Comparison of ENCODE assay signal across 19 cellular contexts in genomic region chr12:7985802-7986418, GRCh38. TPM values are rescaled to one million over a fixed set of nuclear protein-coding genes. Genes with fewer than 3 reads are reported as not detected.
DNase-seq lines count a peak whose midpoint lies in the region; ATAC-seq, FAIRE-seq and TF ChIP-seq lines count a peak whose summit lies in the region.
"Had no signal": no experiment of that assay in that cellular context is flagged by ENCODE, and none has a peak within 500 bp of the region (broad histone marks: within the 10 kb centered on the region; RNA-seq: fewer than 3 reads in every experiment).

No MANE protein-coding gene starts in this region.

- H3K36me3 ChIP-seq in Caco-2 (ENCODE audit: control insufficient read depth, insufficient read depth, low read length) (no peaks in the 10 kb centered on the region; the same call in 1 of the 2 replicates), K562 (ENCODE audit: control insufficient read depth, insufficient read depth, low read length) (no peaks in the 10 kb centered on the region)
- H3K36me3 ChIP-seq: BE2C had no signal

- peaks cover 0 to 1% (median 0%) of the 10 kb centered on the region in 7 donors for H3K9me3 Mint-ChIP-seq in CD14-positive monocyte
- no peaks in the 10 kb centered on the region for H3K9me3 Mint-ChIP-seq in Caco-2 (ENCODE audit: unreplicated experiment)
- H3K9me3 Mint-ChIP-seq in type B pancreatic cell: peaks cover 4% of the 10 kb centered on the region
- no peaks in the 10 kb centered on the region for H3K9me3 Mint-ChIP-seq in stimulated activated naive CD8-positive, alpha-beta T cell treated with anti-CD3 and anti-CD28 coated beads, Interleukin-15, amount 100 ng/mL, for 72 hours
- H3K9me3 Mint-ChIP-seq: CD4-positive, alpha-beta T cell; GM23338 had no signal

- H3K79me2 ChIP-seq in K562 (ENCODE audit: control insufficient read depth, insufficient read depth, low read length): no peaks in the 10 kb centered on the region

- no peak overlapping the region for H2AFZ ChIP-seq in K562 (ENCODE audit: low read depth, low read length)
- H2AFZ ChIP-seq: GM23338 had no signal

- H3K9ac ChIP-seq in K562 (ENCODE audit: insufficient read depth in 1 of 2, low read depth in 2 of 2, low read length in 2 of 2): no peak overlapping the region

- intact Hi-C loops in CD14-positive monocyte (cut with micrococcal nuclease): no loop called here
- intact Hi-C loops in Caco-2 (cut with micrococcal nuclease; ENCODE audit: unreplicated experiment): no loop called here
- intact Hi-C loops in K562 (cut with micrococcal nuclease): no loop called here

- BruUV-seq in Caco-2 (replicated peaks; lab: Mats Ljungman, UMichigan) (no TSS peak), K562 (replicated peaks; lab: Mats Ljungman, UMichigan) (no TSS peak)

- TF ChIP-seq CTCF in CD14-positive monocyte (IDR thresholded peaks at IDR 0.05) (no peak), Caco-2 (IDR thresholded peaks at IDR 0.05; ENCODE audit: insufficient read depth in 1 of 2, low read depth in 1 of 2, low read length in 1 of 2, severe bottlenecking in 1 of 2, unreplicated experiment in 1 of 2) (no peak), K562 (IDR thresholded peaks at IDR 0.05 in 2 of 3, conservative IDR thresholded peaks at IDR 0.05 in 1 of 3; ENCODE audit: insufficient read depth in 2 of 3, low read depth in 1 of 3, low read length in 3 of 3) (no peak), type B pancreatic cell (conservative IDR thresholded peaks at IDR 0.05) (no peak)

- no peaks in the 10 kb centered on the region for H4K20me1 ChIP-seq in K562 (replicated peaks; ENCODE audit: control insufficient read depth, insufficient read depth, low read length)

- H3K9me1 ChIP-seq in K562 (ENCODE audit: control insufficient read depth, insufficient read depth, low read length): no peaks in the 10 kb centered on the region

- no peak for TF ChIP-seq RAD21 in K562 (CRISPR knock-in tag; conservative IDR thresholded peaks at IDR 0.05 in 1 of 2, IDR thresholded peaks at IDR 0.05 in 1 of 2)

- H3K4me2 ChIP-seq in K562 (ENCODE audit: insufficient read depth, low read length): no peak overlapping the region
- H3K4me2 ChIP-seq: GM23338 had no signal

- H3K4me1 ChIP-seq in Caco-2 (peaks cover 89% of the 10 kb centered on the region), K562 (replicated peaks in 1 of 2; ENCODE audit: control insufficient read depth in 2 of 2, insufficient read depth in 2 of 2, low read length in 2 of 2) (peaks cover 9 to 12% of the 10 kb centered on the region in 2 experiments; a peak in 4 of 5 replicates)
- H3K4me1 ChIP-seq: BE2C had no signal

- in situ Hi-C loops in K562 (cut with MboI): no loop called here

- no peak for DNase-seq in CD14-positive monocyte (ENCODE audit: low spot score)
- DNase-seq in Caco-2: peak in 1 of 2 experiments; percentile 54
- no peak for DNase-seq in K562 (ENCODE audit: extremely low read depth in 1 of 4, low spot score in 3 of 4)
- DNase-seq in type B pancreatic cell (ENCODE audit: extremely low spot score, unreplicated experiment): no peak
- no peak for DNase-seq in activated gamma-delta T cell treated with Interleukin-2 at 50 U/mL for 16 hours
- DNase-seq in stimulated activated naive CD8-positive, alpha-beta T cell treated with anti-CD3 and anti-CD28 coated beads, Interleukin-15, amount 100 ng/mL, for 72 hours: no peak
- DNase-seq: ACHN; BE2C; C1 segment of cervical spinal cord; CD4-positive, alpha-beta T cell; DMS153; DMS79; GDM1; H7 had no signal

- H3K27me3 Mint-ChIP-seq in CD14-positive monocyte (ENCODE audit: low read depth in 3 of 3): peaks cover 0 to 1% (median 0%) of the 10 kb centered on the region in 3 donors
- no peaks in the 10 kb centered on the region for H3K27me3 Mint-ChIP-seq in Caco-2 (ENCODE audit: insufficient read depth, unreplicated experiment)
- H3K27me3 Mint-ChIP-seq in type B pancreatic cell: no peaks in the 10 kb centered on the region
- no peaks in the 10 kb centered on the region for H3K27me3 Mint-ChIP-seq in stimulated activated naive CD8-positive, alpha-beta T cell treated with anti-CD3 and anti-CD28 coated beads, Interleukin-15, amount 100 ng/mL, for 72 hours
- H3K27me3 Mint-ChIP-seq: CD4-positive, alpha-beta T cell had no signal

- 68% methylated on average over 6 of the region's 7 CpGs for WGBS in K562 (ENCODE audit: insufficient coverage, low coverage, missing lambda C conversion rate)

- H3K9me3 ChIP-seq in Caco-2: no peaks in the 10 kb centered on the region
- no peaks in the 10 kb centered on the region for H3K9me3 ChIP-seq in K562 (replicated peaks; ENCODE audit: control insufficient read depth, insufficient read depth, low read depth, low read length)
- H3K9me3 ChIP-seq: BE2C had no signal

- H3K36me3 Mint-ChIP-seq in CD14-positive monocyte: peaks cover 0 to 1% of the 10 kb centered on the region in 2 donors
- H3K36me3 Mint-ChIP-seq in Caco-2 (ENCODE audit: insufficient read depth, unreplicated experiment): peaks cover 65% of the 10 kb centered on the region
- peaks cover 13% of the 10 kb centered on the region for H3K36me3 Mint-ChIP-seq in type B pancreatic cell

- CTCF ChIA-PET in Caco-2 (lab: Charles Lee): no interaction called here
- CTCF ChIA-PET in K562 (lab: Yijun Ruan, JAX; ENCODE audit: low intra/inter-chr PET ratio): no interaction called here

- no peak for TF ChIP-seq POLR2A in K562 (conservative IDR thresholded peaks at IDR 0.05)

- POLR2A ChIA-PET in Caco-2 (lab: Charles Lee) (interaction anchor here (0.6 to 1.2 kb wide), 3 partner anchors 13 to 49 kb away, joined by 3 to 13 read pairs (median 5); partner anchors contain the start of gene SLC2A3), K562 (lab: Yijun Ruan, JAX) (interaction anchor here (0.7 to 1.2 kb wide), 2 partner anchors 21 to 132 kb away, joined by 3 read pairs; no protein-coding TSS in a partner anchor)

- TF ChIP-seq EP300 in K562 (IDR thresholded peaks at IDR 0.05; ENCODE audit: low read length): no peak

- no peak overlapping the region for H3K4me3 ChIP-seq in Caco-2 (ENCODE audit: low read depth, low read length)
- no peak overlapping the region for H3K4me3 ChIP-seq in K562
- H3K4me3 ChIP-seq: GM23338 had no signal

- no peak for FAIRE-seq in K562 (lab: Jason Lieb, UNC)
- FAIRE-seq: A204.1, GM12892, GM18507, HTR-8/SVneo had no signal

- H3K27me3 ChIP-seq in Caco-2 (replicated peaks; ENCODE audit: control insufficient read depth, insufficient read depth, low read length): no peaks in the 10 kb centered on the region
- no peaks in the 10 kb centered on the region for H3K27me3 ChIP-seq in K562 (ENCODE audit: control insufficient read depth in 2 of 2, insufficient read depth in 2 of 2, low read length in 2 of 2)
- H3K27me3 ChIP-seq: BE2C had no signal

- H3K4me1 Mint-ChIP-seq in CD14-positive monocyte (peaks cover 43% of the 10 kb centered on the region), Caco-2 (ENCODE audit: low read depth, unreplicated experiment) (peaks cover 56% of the 10 kb centered on the region), type B pancreatic cell (ENCODE audit: unreplicated experiment) (peaks cover 7% of the 10 kb centered on the region)
- peaks cover 24% of the 10 kb centered on the region for H3K4me1 Mint-ChIP-seq in stimulated activated naive CD8-positive, alpha-beta T cell treated with anti-CD3 and anti-CD28 coated beads, Interleukin-15, amount 100 ng/mL, for 72 hours

- H3K4me3 Mint-ChIP-seq in CD14-positive monocyte (no peak overlapping the region), Caco-2 (ENCODE audit: unreplicated experiment) (no peak overlapping the region), type B pancreatic cell (no peak overlapping the region)
- H3K4me3 Mint-ChIP-seq in stimulated activated naive CD8-positive, alpha-beta T cell treated with anti-CD3 and anti-CD28 coated beads, Interleukin-15, amount 100 ng/mL, for 72 hours: no peak overlapping the region
- H3K4me3 Mint-ChIP-seq: CD4-positive, alpha-beta T cell; GM23338 had no signal

- no peak overlapping the region for H3K27ac ChIP-seq in K562 (ENCODE audit: extremely low read depth, low read depth, low read length)

- no peak for ATAC-seq in K562
- ATAC-seq in stimulated activated naive CD8-positive, alpha-beta T cell treated with anti-CD3 and anti-CD28 coated beads, Interleukin-15, amount 100 ng/mL, for 72 hours: no peak
- ATAC-seq: GM23338 had no signal

- H3K27ac Mint-ChIP-seq in CD14-positive monocyte (peak overlapping the region in 6 of 7 donors; percentile 73 to 96 (median 92)), Caco-2 (ENCODE audit: unreplicated experiment) (peak overlapping the region; percentile 93), type B pancreatic cell (peak overlapping the region; percentile 55)
- H3K27ac Mint-ChIP-seq in stimulated activated naive CD8-positive, alpha-beta T cell treated with anti-CD3 and anti-CD28 coated beads, Interleukin-15, amount 100 ng/mL, for 72 hours: no peak overlapping the region
- H3K27ac Mint-ChIP-seq: CD4-positive, alpha-beta T cell; GM23338 had no signal

RNA-seq across cellular contexts. Expression of gene FOXJ2, which starts 46.6 kb away (rescaled TPM):
- 1 to 10 TPM; 4.9 to 7.4 TPM for polyA plus RNA-seq in CD14-positive monocyte
- 18.7 and 19.4 TPM in 2 replicates for total RNA-seq in Caco-2 (2022)
- 4.7 and 7.3 TPM in 2 replicates for total RNA-seq in K562 (2011; cell fraction: chromatin; rRNA removed; ENCODE audit: low replicate concordance)
- 4.7 and 4.9 TPM in 2 replicates for total RNA-seq in K562 (2011; cell fraction: nucleolus; rRNA removed)
- 4.8 and 7.8 TPM in 2 replicates for total RNA-seq in K562 (2011; cell fraction: nucleoplasm; rRNA removed)
- total RNA-seq in K562 (2014; rRNA removed): 2.9 and 4.0 TPM in 2 replicates
- total RNA-seq in K562 (2014; rRNA removed; fragmentation: Illumina TruSeq; extraction: Trizol): 1.9 and 2.1 TPM in 2 replicates
- total RNA-seq in K562 (2015; rRNA removed; fragmentation: Illumina TruSeq; extraction: Trizol): 2.4 and 2.5 TPM in 2 replicates
- total RNA-seq in K562 (2021): 6.6 and 6.8 TPM in 2 replicates
- polyA plus RNA-seq in K562 (2011; rRNA removed): 2.3 and 3.2 TPM in 2 replicates
- 1.6 and 2.1 TPM in 2 replicates for polyA plus RNA-seq in K562 (2011; cell fraction: cytosol; rRNA removed)
- 4.8 and 7.3 TPM in 2 replicates for polyA plus RNA-seq in K562 (2011; cell fraction: nucleus; rRNA removed)
- 5.1 and 6.6 TPM in 2 replicates for polyA plus RNA-seq in K562 (2012)
- polyA plus RNA-seq in K562 (2014; fragmentation: Illumina TruSeq; extraction: Trizol): 5.7 and 7.5 TPM in 2 replicates
- 1 to 10 TPM; 1.0 to 1.1 TPM for polyA plus RNA-seq in K562 (2014; fragmentation: Nextera tagmentation; extraction: Ambion mirVana)
- polyA plus RNA-seq in K562 (2014; rRNA removed): 3.7 and 4.2 TPM in 2 replicates
- polyA minus RNA-seq in K562 (2011; rRNA and poly(A)+ RNA removed): 2.2 TPM in 2 replicates
- polyA minus RNA-seq in K562 (2011; cell fraction: cytosol; rRNA and poly(A)+ RNA removed): 2.2 and 3.4 TPM in 2 replicates
- polyA minus RNA-seq in K562 (2011; cell fraction: nucleus; rRNA and poly(A)+ RNA removed): 1.6 and 2.4 TPM in 2 replicates
- total RNA-seq in type B pancreatic cell (ENCODE audit: low replicate concordance): 15.6 and 35.5 TPM in 2 replicates

RNA-seq across cellular contexts. Expression of gene SLC2A3, which starts 49.9 kb away (rescaled TPM):
- polyA plus RNA-seq in CD14-positive monocyte (100 to 1,000 TPM; 128 to 179 TPM), K562 (2011; rRNA removed) (296 and 491 TPM in 2 replicates), K562 (2014; fragmentation: Illumina TruSeq; extraction: Trizol) (101 and 104 TPM in 2 replicates), K562 (2014; fragmentation: Nextera tagmentation; extraction: Ambion mirVana) (100 to 1,000 TPM in 1 of 2 experiments, 10 to 100 TPM in 1; 93.4 to 129 TPM), K562 (2014; rRNA removed) (97.9 and 98.7 TPM in 2 replicates)
- total RNA-seq in Caco-2 (2022) (2,966 and 3,303 TPM in 2 replicates), K562 (2014; rRNA removed) (64.0 and 67.3 TPM in 2 replicates), K562 (2014; rRNA removed; fragmentation: Illumina TruSeq; extraction: Trizol) (119 and 138 TPM in 2 replicates), K562 (2015; rRNA removed; fragmentation: Illumina TruSeq; extraction: Trizol) (78.9 and 86.3 TPM in 2 replicates), K562 (2021) (140 and 161 TPM in 2 replicates), type B pancreatic cell (ENCODE audit: low replicate concordance) (214 and 2,005 TPM in 2 replicates)
- 809 and 942 TPM in 2 replicates for total RNA-seq in K562 (2011; cell fraction: chromatin; rRNA removed; ENCODE audit: low replicate concordance)
- 602 and 714 TPM in 2 replicates for total RNA-seq in K562 (2011; cell fraction: nucleolus; rRNA removed)
- total RNA-seq in K562 (2011; cell fraction: nucleoplasm; rRNA removed): 822 and 830 TPM in 2 replicates
- polyA plus RNA-seq in K562 (2011; cell fraction: cytosol; rRNA removed): 291 and 361 TPM in 2 replicates
- polyA plus RNA-seq in K562 (2011; cell fraction: nucleus; rRNA removed): 164 and 209 TPM in 2 replicates
- 81.0 and 167 TPM in 2 replicates for polyA plus RNA-seq in K562 (2012)
- 452 and 599 TPM in 2 replicates for polyA minus RNA-seq in K562 (2011; rRNA and poly(A)+ RNA removed)
- polyA minus RNA-seq in K562 (2011; cell fraction: cytosol; rRNA and poly(A)+ RNA removed): 168 and 265 TPM in 2 replicates
- polyA minus RNA-seq in K562 (2011; cell fraction: nucleus; rRNA and poly(A)+ RNA removed): 149 and 249 TPM in 2 replicates

Comparison
In these comparisons a context has a peak if more than half of its experiments do, and no peak if none do; other contexts are left out.
1. H3K27ac Mint-ChIP-seq: peak in CD14-positive monocyte (6 of 7), Caco-2 (single experiment) and type B pancreatic cell (single experiment); none in stimulated activated naive CD8-positive, alpha-beta T cell treated with anti-CD3 and anti-CD28 coated beads, Interleukin-15, amount 100 ng/mL, for 72 hours (0 of 2).